Comparison of ENCODE assay signal across 32 cellular contexts in genomic region chr10:16049775-16050174, GRCh38.
"Had no signal": no experiment of that assay in that cellular context is flagged by ENCODE, and none has a peak within 500 bp of the region (broad histone marks: within the 10 kb centered on the region; RNA-seq: fewer than 3 reads in every experiment).

No MANE protein-coding gene starts in this region.

- DNase-seq: colonic mucosa; effector memory CD8-positive, alpha-beta T cell; foreskin fibroblast; gastrocnemius medialis; heart left ventricle; kidney; mesenchymal stem cell; mucosa of descending colon; naive B cell; stimulated activated CD4-positive, alpha-beta T cell treated with anti-CD3 and anti-CD28 coated beads, Interleukin-12 subunit alpha, Interleukin-12 subunit beta, amount 100 ng/mL, for 4 hours; stimulated activated CD4-positive, alpha-beta T cell treated with anti-CD3 and anti-CD28 coated beads, Interleukin-1b, Interleukin-23, amount 100 ng/mL, for 48 hours; stimulated activated CD4-positive, alpha-beta T cell treated with anti-CD3 and anti-CD28 coated beads, Interleukin-4, amount 100 ng/mL, for 1 hour; stimulated activated CD8-positive, alpha-beta memory T cell treated with anti-CD3 and anti-CD28 coated beads, Interleukin-4, amount 100 ng/mL, for 48 hours; stimulated activated naive CD4-positive, alpha-beta T cell; stimulated activated naive CD8-positive, alpha-beta T cell treated with anti-CD3 and anti-CD28 coated beads, Interleukin-15, amount 100 ng/mL, for 72 hours; transverse colon had no signal

- H3K4me1 Mint-ChIP-seq: mesothelial cell of epicardium; naive B cell; neural crest cell; stimulated activated naive CD8-positive, alpha-beta T cell treated with anti-CD3 and anti-CD28 coated beads, Interleukin-15, amount 100 ng/mL, for 72 hours had no signal

- H2AFZ ChIP-seq: hepatocyte, parathyroid adenoma had no signal

- ATAC-seq: effector memory CD8-positive, alpha-beta T cell; esophagus mucosa; gastrocnemius medialis; heart left ventricle; left lobe of liver; mucosa of descending colon; natural killer cell treated with Interleukin-12 subunit alpha and Interleukin-12 subunit beta and Interleukin-15 and Interleukin-18, amount 100 ng/mL, for 72 hours; sciatic nerve; stimulated activated naive CD8-positive, alpha-beta T cell treated with anti-CD3 and anti-CD28 coated beads, Interleukin-15, amount 100 ng/mL, for 72 hours had no signal

- H3K4me1 ChIP-seq: colonic mucosa, gastrocnemius medialis, heart left ventricle, parathyroid adenoma, prostate gland, right atrium auricular region, suprapubic skin, transverse colon had no signal

- H3K36me3 Mint-ChIP-seq: mesothelial cell of epicardium; naive B cell; natural killer cell treated with Interleukin-12 subunit alpha and Interleukin-12 subunit beta and Interleukin-15 and Interleukin-18, amount 100 ng/mL, for 72 hours had no signal

- H3K9me3 ChIP-seq: colonic mucosa, gastrocnemius medialis, mucosa of descending colon, neutrophil, prostate gland, transverse colon had no signal

- H3K27me3 Mint-ChIP-seq: dendritic cell treated with granulocyte-macrophage colony-stimulating factor and Interleukin-4, amounts not matched to agents 40 ng/mL and 50 ng/mL, for 4 days; effector memory CD8-positive, alpha-beta T cell; naive B cell; stimulated activated naive CD8-positive, alpha-beta T cell treated with anti-CD3 and anti-CD28 coated beads, Interleukin-15, amount 100 ng/mL, for 72 hours had no signal

- H3K4me3 Mint-ChIP-seq: dendritic cell treated with granulocyte-macrophage colony-stimulating factor and Interleukin-4, amounts not matched to agents 40 ng/mL and 50 ng/mL, for 4 days; effector memory CD8-positive, alpha-beta T cell; mesothelial cell of epicardium; naive B cell; natural killer cell treated with Interleukin-12 subunit alpha and Interleukin-12 subunit beta and Interleukin-15 and Interleukin-18, amount 100 ng/mL, for 72 hours; neural crest cell; stimulated activated naive CD8-positive, alpha-beta T cell treated with anti-CD3 and anti-CD28 coated beads, Interleukin-15, amount 100 ng/mL, for 72 hours had no signal

- H3K79me2 ChIP-seq: hepatocyte, parathyroid adenoma had no signal

- H3K4me3 ChIP-seq: colonic mucosa, gastrocnemius medialis, heart left ventricle, hepatocyte, lung, mucosa of descending colon, prostate gland, right atrium auricular region, smooth muscle cell, suprapubic skin, transverse colon had no signal

- H3K27ac ChIP-seq: colonic mucosa, epithelial cell of prostate, gastrocnemius medialis, heart left ventricle, hepatocyte, neutrophil, parathyroid adenoma, prostate gland, right atrium auricular region, suprapubic skin, transverse colon had no signal

- FAIRE-seq: kidney had no signal

- H3K9me3 Mint-ChIP-seq: effector memory CD8-positive, alpha-beta T cell; mesothelial cell of epicardium; neural crest cell; stimulated activated naive CD8-positive, alpha-beta T cell treated with anti-CD3 and anti-CD28 coated beads, Interleukin-15, amount 100 ng/mL, for 72 hours had no signal

- H3K36me3 ChIP-seq: colonic mucosa, gastrocnemius medialis, heart left ventricle, neutrophil, prostate gland, right atrium auricular region, suprapubic skin, transverse colon had no signal

- H3K27ac Mint-ChIP-seq: dendritic cell treated with granulocyte-macrophage colony-stimulating factor and Interleukin-4, amounts not matched to agents 40 ng/mL and 50 ng/mL, for 4 days; effector memory CD8-positive, alpha-beta T cell; mesothelial cell of epicardium; naive B cell; natural killer cell treated with Interleukin-12 subunit alpha and Interleukin-12 subunit beta and Interleukin-15 and Interleukin-18, amount 100 ng/mL, for 72 hours; stimulated activated naive CD8-positive, alpha-beta T cell treated with anti-CD3 and anti-CD28 coated beads, Interleukin-15, amount 100 ng/mL, for 72 hours had no signal

- H3K4me2 ChIP-seq: hepatocyte, smooth muscle cell had no signal

- H3K9ac ChIP-seq: parathyroid adenoma had no signal

- H3K27me3 ChIP-seq: colonic mucosa, gastrocnemius medialis, heart left ventricle, hepatocyte, neutrophil, right atrium auricular region, suprapubic skin, transverse colon had no signal
